13 cellular contexts compared by ENCODE assay signal in the genomic region with DNA sequence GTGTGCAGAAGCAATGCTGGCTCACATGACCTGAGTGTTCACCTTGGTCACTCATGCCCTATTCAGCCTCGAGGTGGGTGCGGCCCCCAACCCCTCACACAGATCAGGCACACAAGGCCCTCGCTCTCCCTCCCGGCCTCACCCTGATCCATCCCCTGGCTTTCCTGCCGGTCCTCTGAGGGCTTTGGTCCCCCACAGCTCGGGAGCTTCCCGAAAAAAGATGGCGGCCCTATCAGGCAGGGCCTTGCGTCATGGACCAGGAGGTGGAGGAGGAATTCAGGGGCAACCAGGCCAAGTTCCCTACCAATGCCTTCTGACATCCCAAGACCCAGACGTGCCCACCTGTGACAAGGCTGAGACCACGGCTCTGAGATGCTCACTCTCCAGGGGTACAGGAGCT. TPM values are rescaled to one million over a fixed set of nuclear protein-coding genes. Genes with fewer than 3 reads are reported as not detected.
DNase-seq lines count a peak whose midpoint lies in the region; ATAC-seq, FAIRE-seq and TF ChIP-seq lines count a peak whose summit lies in the region.
"Had no signal": no experiment of that assay in that cellular context is flagged by ENCODE, and none has a peak within 500 bp of the region (broad histone marks: within the 10 kb centered on the region; RNA-seq: fewer than 3 reads in every experiment).

No MANE protein-coding gene starts in this region.

- no peak overlapping the region for H3K4ac ChIP-seq in IMR-90 (ENCODE audit: low read depth, low read length)

- H4K91ac ChIP-seq in IMR-90 (ENCODE audit: insufficient read depth, low read depth, low read length): no peak overlapping the region

- no peak overlapping the region for H2BK15ac ChIP-seq in IMR-90 (ENCODE audit: low read depth, low read length)

- H2BK120ac ChIP-seq in IMR-90 (ENCODE audit: low read depth, low read length): no peak overlapping the region

- ATAC-seq in IMR-90 (ENCODE audit: low read depth) (no peak), mucosa of descending colon (no peak)

- H3K36me3 ChIP-seq in IMR-90 (ENCODE audit: control insufficient read depth, insufficient read depth, low read length): peaks cover 3% of the 10 kb centered on the region
- H3K36me3 ChIP-seq in bronchial epithelial cell (ENCODE audit: control insufficient read depth, insufficient read depth, low read length): no peaks in the 10 kb centered on the region
- H3K36me3 ChIP-seq in mucosa of descending colon (ENCODE audit: low read depth): no peaks in the 10 kb centered on the region
- peaks cover 0 to 40% (median 11%) of the 10 kb centered on the region in 6 donors for H3K36me3 ChIP-seq in spleen
- peaks cover 15% of the 10 kb centered on the region for H3K36me3 ChIP-seq in endodermal cell (ENCODE audit: control insufficient read depth, insufficient read depth, low read length)

- no peak overlapping the region for H3K56ac ChIP-seq in IMR-90 (ENCODE audit: extremely low read depth, insufficient read depth, low read length)

- H4K20me1 ChIP-seq in IMR-90 (ENCODE audit: insufficient read depth, low read length): no peaks in the 10 kb centered on the region
- H4K20me1 ChIP-seq: BLaER1 treated with 17β-estradiol and CSF1 and Interleukin-3, amounts not matched to agents 10 nM and 100 nM had no signal

- H3K9me3 ChIP-seq in IMR-90 (ENCODE audit: control insufficient read depth, insufficient read depth, low read length) (peaks cover 17% of the 10 kb centered on the region), mucosa of descending colon (peaks cover 14% of the 10 kb centered on the region), spleen (peaks cover 0 to 54% (median 31%) of the 10 kb centered on the region in 8 donors), endodermal cell (ENCODE audit: control insufficient read depth, low read length) (peaks cover 32% of the 10 kb centered on the region)

- H3K27ac ChIP-seq in IMR-90 (ENCODE audit: insufficient read depth, low read length) (no peak overlapping the region), spleen (no peak overlapping the region), endodermal cell (ENCODE audit: low read depth, low read length) (no peak overlapping the region)
- H3K27ac ChIP-seq: BLaER1 treated with 17β-estradiol and CSF1 and Interleukin-3, amounts not matched to agents 10 nM and 100 nM had no signal

- H3K4me1 Mint-ChIP-seq in HFFc6 (ENCODE audit: low read depth) (no peaks in the 10 kb centered on the region), endodermal cell (no peaks in the 10 kb centered on the region)
- H3K4me1 Mint-ChIP-seq: CD4-positive, CD25-positive, alpha-beta regulatory T cell had no signal

- H3K27ac Mint-ChIP-seq in HFFc6: no peak overlapping the region
- no peak overlapping the region for H3K27ac Mint-ChIP-seq in endodermal cell
- H3K27ac Mint-ChIP-seq: CD4-positive, CD25-positive, alpha-beta regulatory T cell had no signal

- no peak overlapping the region for H2AK5ac ChIP-seq in IMR-90 (ENCODE audit: low read depth, low read length)

- no peak overlapping the region for H2BK5ac ChIP-seq in IMR-90 (ENCODE audit: low read depth, low read length, poor library complexity, severe bottlenecking)

- H2AK9ac ChIP-seq in IMR-90 (replicated peaks; ENCODE audit: low read depth, low read length, poor library complexity): peak overlapping the region; percentile 72

- H3K79me1 ChIP-seq in IMR-90 (ENCODE audit: low read depth in 1 of 2, low read length in 2 of 2): no peaks in the 10 kb centered on the region

- dilution Hi-C loops in IMR-90 (cut with HindIII; ENCODE audit: low sequenced_read_pairs, unreplicated experiment): no loop called here

- H3K36me3 Mint-ChIP-seq in HFFc6 (ENCODE audit: low read depth): peaks cover 37% of the 10 kb centered on the region
- H3K36me3 Mint-ChIP-seq in endodermal cell (ENCODE audit: low read depth): peaks cover 76% of the 10 kb centered on the region

- H3K9ac ChIP-seq in IMR-90 (ENCODE audit: low read depth, low read length) (no peak overlapping the region), endodermal cell (ENCODE audit: extremely low read depth, low read length, poor library complexity, severe bottlenecking) (no peak overlapping the region)
- H3K9ac ChIP-seq: BLaER1 treated with 17β-estradiol and CSF1 and Interleukin-3, amounts not matched to agents 10 nM and 100 nM had no signal

- no peak overlapping the region for H4K5ac ChIP-seq in IMR-90 (ENCODE audit: low read depth, low read length)

- no peak overlapping the region for H4K8ac ChIP-seq in IMR-90 (ENCODE audit: low read depth in 2 of 2, low read length in 2 of 2)

- CTCF ChIA-PET in IMR-90 (lab: Yijun Ruan, JAX): no interaction called here

- in situ Hi-C loops in IMR-90 (cut with MboI; ENCODE audit: low sequenced_read_pairs): no loop called here

- BruUV-seq in IMR-90 (replicated peaks; lab: Mats Ljungman, UMichigan): no TSS peak

- peak; percentile 55 for FAIRE-seq in bronchial epithelial cell (lab: Jason Lieb, UNC)
- FAIRE-seq: H1 had no signal

- H2AFZ ChIP-seq in IMR-90 (replicated peaks; ENCODE audit: low read length, poor library complexity): no peak overlapping the region

- DNase-seq in IMR-90 (no peak), bronchial epithelial cell (ENCODE audit: low read depth) (no peak), mucosa of descending colon (peak in 2 of 3 donors; percentile 9 to 27), spleen (peak; percentile 58), HFFc6 (no peak), SIG-M5 treated with dmso at 0.1 percent for 504 hours (lab: John Stamatoyannopoulos, UW; ENCODE audit: unreplicated experiment) (no peak), endodermal cell (no peak)
- DNase-seq: ACHN; CD4-positive, CD25-positive, alpha-beta regulatory T cell; DMS53 had no signal

- H3K4me1 ChIP-seq in IMR-90 (ENCODE audit: control insufficient read depth, insufficient read depth, low read length): no peaks in the 10 kb centered on the region
- H3K4me1 ChIP-seq in mucosa of descending colon (ENCODE audit: low read depth): no peaks in the 10 kb centered on the region
- H3K4me1 ChIP-seq in spleen: no peaks in the 10 kb centered on the region
- H3K4me1 ChIP-seq in endodermal cell (ENCODE audit: control insufficient read depth, insufficient read depth, low read length): no peaks in the 10 kb centered on the region
- H3K4me1 ChIP-seq: HAP-1 had no signal

- H3K4me3 ChIP-seq in IMR-90 (ENCODE audit: insufficient read depth, low read depth, low read length) (no peak overlapping the region), bronchial epithelial cell (ENCODE audit: low read depth, low read length) (no peak overlapping the region), mucosa of descending colon (no peak overlapping the region), spleen (no peak overlapping the region), endodermal cell (ENCODE audit: low read length) (no peak overlapping the region)
- H3K4me3 ChIP-seq: BLaER1 treated with 17β-estradiol and CSF1 and Interleukin-3, amounts not matched to agents 10 nM and 100 nM; HAP-1 had no signal

- TF ChIP-seq POLR2A in IMR-90 (IDR thresholded peaks at IDR 0.05; ENCODE audit: low read depth, low read length) (no peak), spleen (IDR thresholded peaks at IDR 0.05) (no peak)

- H3K9me1 ChIP-seq in IMR-90 (ENCODE audit: insufficient read depth, low read length): no peaks in the 10 kb centered on the region

- no peak overlapping the region for H2BK20ac ChIP-seq in IMR-90 (ENCODE audit: low read depth, low read length)

- H3K23ac ChIP-seq in IMR-90 (ENCODE audit: low read depth, low read length): no peak overlapping the region

- H3K4me3 Mint-ChIP-seq in HFFc6: no peak overlapping the region
- no peak overlapping the region for H3K4me3 Mint-ChIP-seq in endodermal cell
- H3K4me3 Mint-ChIP-seq: CD4-positive, CD25-positive, alpha-beta regulatory T cell had no signal

- intact Hi-C loops in IMR-90 (cut with micrococcal nuclease): no loop called here
- intact Hi-C loops in mucosa of descending colon (cut with DNase I, micrococcal nuclease): no loop called here
- intact Hi-C loops in spleen (cut with DNase I; ENCODE audit: low total_unique reads): no loop called here

- no peak overlapping the region for H3K4me2 ChIP-seq in IMR-90 (ENCODE audit: low read depth, low read length)
- H3K4me2 ChIP-seq: BLaER1 treated with 17β-estradiol and CSF1 and Interleukin-3, amounts not matched to agents 10 nM and 100 nM had no signal

- no peak overlapping the region for H3K14ac ChIP-seq in IMR-90 (replicated peaks; ENCODE audit: low read depth, low read length)

- H3K27me3 Mint-ChIP-seq in HFFc6 (ENCODE audit: insufficient read depth): peaks cover 2% of the 10 kb centered on the region
- no peaks in the 10 kb centered on the region for H3K27me3 Mint-ChIP-seq in endodermal cell (ENCODE audit: insufficient read depth)
- H3K27me3 Mint-ChIP-seq: CD4-positive, CD25-positive, alpha-beta regulatory T cell had no signal

- H3K18ac ChIP-seq in IMR-90 (ENCODE audit: low read depth, low read length): no peak overlapping the region

- H3K27me3 ChIP-seq in IMR-90 (ENCODE audit: control insufficient read depth, insufficient read depth, low read length) (no peaks in the 10 kb centered on the region), bronchial epithelial cell (ENCODE audit: control insufficient read depth, insufficient read depth, low read length) (no peaks in the 10 kb centered on the region), spleen (replicated peaks in 1 of 7) (no peaks in the 10 kb centered on the region), endodermal cell (ENCODE audit: control insufficient read depth, insufficient read depth, low read length, poor library complexity, severe bottlenecking) (no peaks in the 10 kb centered on the region)
- H3K27me3 ChIP-seq: BLaER1 treated with 17β-estradiol and CSF1 and Interleukin-3, amounts not matched to agents 10 nM and 100 nM had no signal

- TF ChIP-seq RAD21 in IMR-90 (IDR thresholded peaks at IDR 0.05; ENCODE audit: low read length): no peak

- WGBS in IMR-90 (ENCODE audit: extremely low coverage in 2 of 2, insufficient read length in 1 of 2), 2 experiments: 91% methylated on average over 6 of the region's 11 CpGs; no CpG with 5 or more reads in 1 of the 2 experiments
- WGBS in spleen, 5 donors: 94 to 96% (median 96%) methylated on average over 10 to 11 of the region's 11 CpGs
- 94 to 100% methylated on average over 3 to 11 of the region's 11 CpGs for WGBS in endodermal cell (ENCODE audit: insufficient coverage in 1 of 2, insufficient read length in 1 of 2), 2 experiments

- POLR2A ChIA-PET in IMR-90 (lab: Charles Lee; ENCODE audit: unreplicated experiment): no interaction called here

- H3K9me3 Mint-ChIP-seq in HFFc6 (peaks cover 37% of the 10 kb centered on the region), endodermal cell (peaks cover 35% of the 10 kb centered on the region)

- TF ChIP-seq CTCF in IMR-90 (conservative IDR thresholded peaks at IDR 0.05; ENCODE audit: low read depth, low read length) (no peak), bronchial epithelial cell (IDR thresholded peaks at IDR 0.05; ENCODE audit: insufficient read depth, low read length, severe bottlenecking) (no peak), mucosa of descending colon (IDR thresholded peaks at IDR 0.05) (no peak), spleen (IDR thresholded peaks at IDR 0.05 in 8 of 11, conservative IDR thresholded peaks at IDR 0.05 in 3 of 11) (no peak), HFFc6 (IDR thresholded peaks at IDR 0.05) (no peak), endodermal cell (conservative IDR thresholded peaks at IDR 0.05) (no peak)

RNA-seq across cellular contexts. Expression of a gene that starts 43.7 kb away (rescaled TPM):
- total RNA-seq in IMR-90 (2012; rRNA removed) (12.4 and 13.9 TPM in 2 replicates), bronchial epithelial cell (9.6 and 9.7 TPM in 2 replicates), mucosa of descending colon (10 to 100 TPM; 29.4 to 43.0 (median 30.9) TPM), spleen (10 to 100 TPM; 13.7 to 22.4 (median 21.2) TPM), endodermal cell (10 to 100 TPM; 54.2 to 54.3 TPM)
- polyA plus RNA-seq in IMR-90 (2012; rRNA removed) (32.6 and 36.1 TPM in 2 replicates), spleen (1 to 10 TPM; 7.5 to 8.4 (median 7.7) TPM)
- 31.6 and 49.2 TPM in 2 replicates for polyA plus RNA-seq in IMR-90 (2012; cell fraction: cytosol; rRNA removed)
- polyA plus RNA-seq in IMR-90 (2012; cell fraction: nucleus; rRNA removed; ENCODE audit: low replicate concordance): 25.7 and 57.6 TPM in 2 replicates
- total RNA-seq in HFFc6 (2021; fragmentation: NEBNext Ultra II Directional; extraction: Animal tissue kit (Norgen Biotek cat#: 25700)): 10 to 100 TPM; 25.4 to 33.0 (median 27.5) TPM
- 28.7 TPM for polyA plus RNA-seq in endodermal cell (2013, experiment 1 of 2)
- 27.9 TPM for polyA plus RNA-seq in endodermal cell (2013, experiment 2 of 2)

RNA-seq across cellular contexts. Expression of a gene that starts 44.3 kb away (rescaled TPM):
- 14.7 and 15.2 TPM in 2 replicates for total RNA-seq in IMR-90 (2012; rRNA removed)
- 19.8 and 20.2 TPM in 2 replicates for polyA plus RNA-seq in IMR-90 (2012; rRNA removed)
- polyA plus RNA-seq in IMR-90 (2012; cell fraction: cytosol; rRNA removed): 12.5 and 20.6 TPM in 2 replicates
- polyA plus RNA-seq in IMR-90 (2012; cell fraction: nucleus; rRNA removed; ENCODE audit: low replicate concordance): 21.9 and 29.1 TPM in 2 replicates
- 7.4 and 14.0 TPM in 2 replicates for total RNA-seq in bronchial epithelial cell
- 10 to 100 TPM; 10.1 to 24.5 (median 24.4) TPM for total RNA-seq in mucosa of descending colon
- 10 to 100 TPM; 20.8 to 39.5 (median 23.8) TPM for total RNA-seq in spleen
- polyA plus RNA-seq in spleen: 10 to 100 TPM in 2 of 3 donors, 1 to 10 TPM in 1; 9.9 to 30.2 (median 13.9) TPM
- 10 to 100 TPM; 15.5 to 22.7 (median 17.1) TPM for total RNA-seq in HFFc6 (2021; fragmentation: NEBNext Ultra II Directional; extraction: Animal tissue kit (Norgen Biotek cat#: 25700))
- 10 to 100 TPM; 33.5 to 43.2 TPM for total RNA-seq in endodermal cell
- 12.8 TPM for polyA plus RNA-seq in endodermal cell (2013, experiment 1 of 2)
- 12.0 TPM for polyA plus RNA-seq in endodermal cell (2013, experiment 2 of 2)

Comparison
In these comparisons a context has a peak if more than half of its experiments do, and no peak if none do; other contexts are left out.
1. DNase-seq: peak in mucosa of descending colon (2 of 3) and spleen (single experiment); none in IMR-90 (single experiment), bronchial epithelial cell (single experiment), HFFc6 (single experiment), SIG-M5 treated with dmso at 0.1 percent for 504 hours (single experiment) and endodermal cell (single experiment).